ENCODE assay signal across 23 cellular contexts in the genomic region with DNA sequence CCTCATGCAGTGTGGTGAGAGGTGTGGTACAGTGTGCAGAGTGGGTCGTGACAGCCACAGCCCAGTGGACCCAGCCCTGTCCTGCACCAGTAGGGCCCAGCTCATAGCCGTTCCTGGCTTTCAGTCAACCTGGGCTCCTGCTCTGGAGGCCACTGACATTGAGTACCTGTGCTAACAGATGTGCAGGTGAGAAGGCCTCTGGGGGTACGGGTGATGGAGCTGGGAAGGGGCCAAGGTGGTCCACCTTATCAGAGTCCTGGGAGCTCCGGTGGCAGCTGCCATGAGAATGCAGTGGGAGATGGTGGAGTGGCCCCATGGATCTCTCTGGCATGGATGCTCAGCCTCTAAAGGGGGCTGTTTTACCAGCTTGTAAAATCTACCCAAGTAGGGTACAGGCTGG. TPM values are rescaled to one million over a fixed set of nuclear protein-coding genes. Genes with fewer than 3 reads are reported as not detected.
DNase-seq lines count a peak whose midpoint lies in the region; ATAC-seq and TF ChIP-seq lines count a peak whose summit lies in the region.
"Had no signal": no experiment of that assay in that cellular context is flagged by ENCODE, and none has a peak within 500 bp of the region (broad histone marks: within the 10 kb centered on the region; RNA-seq: fewer than 3 reads in every experiment).

No MANE protein-coding gene starts in this region.

- TF ChIP-seq POLR2A in heart left ventricle (IDR thresholded peaks at IDR 0.05), result no peak
- no peak for TF ChIP-seq POLR2A in spleen (IDR thresholded peaks at IDR 0.05)

- peaks cover 37% of the 10 kb centered on the region for H3K27me3 Mint-ChIP-seq in endodermal cell (ENCODE audit: insufficient read depth)

- H3K4me1 ChIP-seq in heart left ventricle (peaks cover 0 to under 1% (median 0%) of the 10 kb centered on the region in 12 donors), endodermal cell (ENCODE audit: control insufficient read depth, insufficient read depth, low read length) (no peaks in the 10 kb centered on the region), spleen (peaks cover under 1 to 5% (median 1%) of the 10 kb centered on the region in 6 donors)
- H3K4me1 ChIP-seq: BE2C had no signal

- H3K9me3 ChIP-seq in heart left ventricle, result no peaks in the 10 kb centered on the region
- H3K9me3 ChIP-seq in endodermal cell (ENCODE audit: control insufficient read depth, low read length), result no peaks in the 10 kb centered on the region
- H3K9me3 ChIP-seq in spleen, result peaks cover 0 to 5% (median 0%) of the 10 kb centered on the region in 8 donors
- H3K9me3 ChIP-seq: BE2C had no signal

- H3K27me3 ChIP-seq in heart left ventricle (no peaks in the 10 kb centered on the region), endodermal cell (ENCODE audit: control insufficient read depth, insufficient read depth, low read length, poor library complexity, severe bottlenecking) (peaks cover 32% of the 10 kb centered on the region), spleen (replicated peaks in 1 of 7) (no peaks in the 10 kb centered on the region)
- H3K27me3 ChIP-seq: BE2C had no signal

- no peaks in the 10 kb centered on the region for H3K9me3 Mint-ChIP-seq in endodermal cell
- H3K9me3 Mint-ChIP-seq: CD8-positive, alpha-beta memory T cell; GM23338; HFFc6 had no signal

- H3K4me3 Mint-ChIP-seq in endodermal cell, result no peak overlapping the region
- H3K4me3 Mint-ChIP-seq: CD4-positive, CD25-positive, alpha-beta regulatory T cell; CD8-positive, alpha-beta memory T cell; GM23338; HFFc6 had no signal

- TF ChIP-seq CTCF in heart left ventricle (IDR thresholded peaks at IDR 0.05) (no peak), endodermal cell (conservative IDR thresholded peaks at IDR 0.05) (no peak), spleen (IDR thresholded peaks at IDR 0.05 in 8 of 11, conservative IDR thresholded peaks at IDR 0.05 in 3 of 11) (no peak)

- H3K27ac ChIP-seq in heart left ventricle (no peak overlapping the region), endodermal cell (ENCODE audit: low read depth, low read length) (no peak overlapping the region), spleen (no peak overlapping the region)
- H3K27ac ChIP-seq: HL-60 had no signal

- H3K9ac ChIP-seq in endodermal cell (ENCODE audit: extremely low read depth, low read length, poor library complexity, severe bottlenecking), result no peak overlapping the region

- 65 to 74% (median 71%) methylated on average over 3 to 4 of the region's 4 CpGs for WGBS in heart left ventricle, 4 donors
- WGBS in endodermal cell (ENCODE audit: insufficient coverage in 1 of 2, insufficient read length in 1 of 2), 2 experiments, result 69 to 71% methylated on average over 3 to 4 of the region's 4 CpGs
- WGBS in spleen, 5 donors, result 70 to 92% (median 89%) methylated on average over 4 of the region's 4 CpGs

- DNase-seq in cardiac septum (ENCODE audit: low spot score) (peak; percentile 47), heart left ventricle (no peak), endodermal cell (peak; percentile 22), spleen (peak; percentile 20), SW480 (ENCODE audit: low spot score) (no peak), HPDE6-E6E7 (ENCODE audit: extremely low spot score) (no peak)
- DNase-seq: ACHN; BE2C; C1 segment of cervical spinal cord; CD4-positive, CD25-positive, alpha-beta regulatory T cell; CD8-positive, alpha-beta memory T cell; COR-L47; DMS 273 treated with DMSO at 0.1 percent for 48 hours; DMS53; DND-41; EL; H7; HFFc6; IMR-90 had no signal

- no peaks in the 10 kb centered on the region for H3K36me3 Mint-ChIP-seq in endodermal cell (ENCODE audit: low read depth)

- intact Hi-C loops in cardiac septum (cut with DNase I), result no loop called here
- intact Hi-C loops in heart left ventricle (cut with DNase I), result loop anchor here in 4 of 10 donors (5.0 to 10.0 kb wide), 5 partner anchors 150 to 543 kb away; a partner anchor contains a TSS
- intact Hi-C loops in spleen (cut with DNase I; ENCODE audit: low total_unique reads), result loop anchor here (10.0 kb wide), 1 partner anchor 113 kb away; a partner anchor contains a TSS

- no peak for ATAC-seq in heart left ventricle
- ATAC-seq: GM23338, HCT116 had no signal

- H3K36me3 ChIP-seq in heart left ventricle (no peaks in the 10 kb centered on the region), endodermal cell (ENCODE audit: control insufficient read depth, insufficient read depth, low read length) (no peaks in the 10 kb centered on the region), spleen (no peaks in the 10 kb centered on the region)
- H3K36me3 ChIP-seq: BE2C had no signal

- no peaks in the 10 kb centered on the region for H3K4me1 Mint-ChIP-seq in endodermal cell

- H3K27ac Mint-ChIP-seq in endodermal cell, result no peak overlapping the region
- H3K27ac Mint-ChIP-seq: CD4-positive, CD25-positive, alpha-beta regulatory T cell; GM23338; HFFc6 had no signal

- H3K4me3 ChIP-seq in heart left ventricle (no peak overlapping the region), endodermal cell (ENCODE audit: low read length) (no peak overlapping the region), spleen (no peak overlapping the region)
- H3K4me3 ChIP-seq: GM23338 had no signal

RNA-seq across cellular contexts. Expression of a gene that starts 6.1 kb away (rescaled TPM):
- 61.4 TPM for total RNA-seq in cardiac septum
- 10 to 100 TPM; 58.0 to 96.1 (median 61.5) TPM for total RNA-seq in heart left ventricle
- polyA plus RNA-seq in heart left ventricle, result 100 to 1,000 TPM in 1 of 2 donors, 10 to 100 TPM in 1; 59.5 to 125 TPM
- total RNA-seq in endodermal cell, result 10 to 100 TPM; 66.7 to 95.9 TPM
- polyA plus RNA-seq in endodermal cell (2013, experiment 1 of 2), result 52.1 TPM
- polyA plus RNA-seq in endodermal cell (2013, experiment 2 of 2), result 54.2 TPM
- 10 to 100 TPM; 37.9 to 77.1 (median 67.4) TPM for total RNA-seq in spleen
- polyA plus RNA-seq in spleen, result 10 to 100 TPM; 42.9 to 59.9 (median 46.2) TPM

RNA-seq across cellular contexts. Expression of a gene that starts 28.8 kb away (rescaled TPM):
- total RNA-seq in cardiac septum, result 5.3 TPM
- total RNA-seq in heart left ventricle, result 10 to 100 TPM in 1 of 9 donors, 1 to 10 TPM in 8; 1.9 to 16.3 (median 5.3) TPM
- 1 to 10 TPM; 2.8 to 5.8 TPM for polyA plus RNA-seq in heart left ventricle
- 1 to 10 TPM; 5.8 to 6.7 TPM for total RNA-seq in endodermal cell
- polyA plus RNA-seq in endodermal cell (2013, experiment 1 of 2), result 25.0 TPM
- 21.5 TPM for polyA plus RNA-seq in endodermal cell (2013, experiment 2 of 2)
- 1 to 10 TPM; 1.2 to 6.2 (median 3.4) TPM for total RNA-seq in spleen
- 1 to 10 TPM in 1 of 3 donors, under 1 TPM in 2; 0.30 to 1.0 (median 0.30) TPM for polyA plus RNA-seq in spleen
- total RNA-seq: G401 had no signal
- polyA plus RNA-seq: CD4-positive, CD25-positive, alpha-beta regulatory T cell had no signal

RNA-seq across cellular contexts. Expression of a gene that starts 40.0 kb away (rescaled TPM):
- 52.5 TPM for total RNA-seq in cardiac septum
- total RNA-seq in heart left ventricle, result 100 to 1,000 TPM in 1 of 9 donors, 10 to 100 TPM in 8; 19.2 to 107 (median 38.8) TPM
- 10 to 100 TPM; 43.2 to 47.5 TPM for polyA plus RNA-seq in heart left ventricle
- not detected for total RNA-seq in endodermal cell
- not detected for polyA plus RNA-seq in endodermal cell (2013, experiment 1 of 2)
- polyA plus RNA-seq in endodermal cell (2013, experiment 2 of 2), result not detected
- total RNA-seq in spleen, result 10 to 100 TPM in 5 of 7 donors, 1 to 10 TPM in 2; 6.3 to 27.8 (median 11.8) TPM
- polyA plus RNA-seq in spleen, result 10 to 100 TPM; 14.2 to 21.6 (median 18.9) TPM
- total RNA-seq: CD4-positive, CD25-positive, alpha-beta regulatory T cell; CD8-positive, alpha-beta memory T cell; G401; HFFc6; IMR-90 had no signal
- polyA plus RNA-seq: CD4-positive, CD25-positive, alpha-beta regulatory T cell; CD8-positive, alpha-beta memory T cell; IMR-90 had no signal

Comparison
In these comparisons a context has a peak if more than half of its experiments do, and no peak if none do; other contexts are left out.
1. DNase-seq: peak in cardiac septum (single experiment), endodermal cell (single experiment) and spleen (single experiment); none in heart left ventricle (0 of 5), SW480 (single experiment) and HPDE6-E6E7 (single experiment).
2. RNA of a gene that starts 40.0 kb away (total RNA-seq): 52.5 TPM in cardiac septum (single experiment), 19.2 to 107 TPM in heart left ventricle and 6.3 to 27.8 TPM in spleen; not detected in endodermal cell; every median in the first group is over 4 times any median in the second.